Comparison of ENCODE assay signal across 1 cellular context in the genomic region with DNA sequence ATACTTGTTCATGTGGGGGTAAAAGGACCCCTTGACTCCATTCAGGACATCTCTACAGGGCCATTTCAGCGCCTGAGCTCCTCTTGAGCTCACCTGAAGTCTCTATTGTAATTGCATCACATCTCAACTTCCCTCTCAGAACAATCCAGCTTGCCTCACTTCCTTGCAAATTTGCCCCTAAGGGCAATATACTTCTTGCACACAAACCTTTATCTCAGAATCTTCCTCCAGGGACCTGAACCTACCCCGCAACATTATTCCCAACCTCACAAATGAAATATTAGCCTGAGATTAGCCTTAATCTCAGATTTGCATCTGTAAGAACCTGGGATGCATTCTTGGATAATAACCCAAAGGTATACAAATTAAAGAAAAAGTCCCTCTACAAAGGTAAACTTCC.
TF ChIP-seq lines count a peak whose summit lies in the region.

No MANE protein-coding gene starts in this region.

TF ChIP-seq in SK-N-SH treated with all-trans-retinoic acid at 6 μM for 48 hours, 23 proteins besides CTCF, POLR2A, EP300 and RAD21:
- no peak for TF ChIP-seq POU6F1 (CRISPR knock-in tag; IDR thresholded peaks at IDR 0.05; ENCODE audit: borderline replicate concordance, low read depth)
- TF ChIP-seq, protein P1, sequence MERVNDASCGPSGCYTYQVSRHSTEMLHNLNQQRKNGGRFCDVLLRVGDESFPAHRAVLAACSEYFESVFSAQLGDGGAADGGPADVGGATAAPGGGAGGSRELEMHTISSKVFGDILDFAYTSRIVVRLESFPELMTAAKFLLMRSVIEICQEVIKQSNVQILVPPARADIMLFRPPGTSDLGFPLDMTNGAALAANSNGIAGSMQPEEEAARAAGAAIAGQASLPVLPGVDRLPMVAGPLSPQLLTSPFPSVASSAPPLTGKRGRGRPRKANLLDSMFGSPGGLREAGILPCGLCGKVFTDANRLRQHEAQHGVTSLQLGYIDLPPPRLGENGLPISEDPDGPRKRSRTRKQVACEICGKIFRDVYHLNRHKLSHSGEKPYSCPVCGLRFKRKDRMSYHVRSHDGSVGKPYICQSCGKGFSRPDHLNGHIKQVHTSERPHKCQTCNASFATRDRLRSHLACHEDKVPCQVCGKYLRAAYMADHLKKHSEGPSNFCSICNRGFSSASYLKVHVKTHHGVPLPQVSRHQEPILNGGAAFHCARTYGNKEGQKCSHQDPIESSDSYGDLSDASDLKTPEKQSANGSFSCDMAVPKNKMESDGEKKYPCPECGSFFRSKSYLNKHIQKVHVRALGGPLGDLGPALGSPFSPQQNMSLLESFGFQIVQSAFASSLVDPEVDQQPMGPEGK (CRISPR knock-in tag; IDR thresholded peaks at IDR 0.05; ENCODE audit: borderline replicate concordance): no peak
- no peak for TF ChIP-seq SNAI2 (CRISPR knock-in tag; IDR thresholded peaks at IDR 0.05)
- no peak for TF ChIP-seq ARNTL (CRISPR knock-in tag; IDR thresholded peaks at IDR 0.05; ENCODE audit: borderline replicate concordance, low read depth)
- no peak for TF ChIP-seq OSR1 (CRISPR knock-in tag; IDR thresholded peaks at IDR 0.05)
- TF ChIP-seq TCF4 (CRISPR knock-in tag; IDR thresholded peaks at IDR 0.05; ENCODE audit: borderline replicate concordance): no peak
- no peak for TF ChIP-seq ZNF70 (CRISPR knock-in tag; IDR thresholded peaks at IDR 0.05)
- no peak for TF ChIP-seq ZFP3 (CRISPR knock-in tag; IDR thresholded peaks at IDR 0.05)
- TF ChIP-seq ESRRG (CRISPR knock-in tag; IDR thresholded peaks at IDR 0.05): no peak
- no peak for TF ChIP-seq GLIS3 (CRISPR knock-in tag; IDR thresholded peaks at IDR 0.05)
- no peak for TF ChIP-seq TSHZ2 (CRISPR knock-in tag; IDR thresholded peaks at IDR 0.05)
- no peak for TF ChIP-seq ISL1 (CRISPR knock-in tag; IDR thresholded peaks at IDR 0.05)
- no peak for TF ChIP-seq ZC3H10 (CRISPR knock-in tag; IDR thresholded peaks at IDR 0.05)
- no peak for TF ChIP-seq CSDC2 (CRISPR knock-in tag; IDR thresholded peaks at IDR 0.05)
- TF ChIP-seq ZFP30 (CRISPR knock-in tag; IDR thresholded peaks at IDR 0.05): no peak
- no peak for TF ChIP-seq ZNF8 (CRISPR knock-in tag; IDR thresholded peaks at IDR 0.05)
- TF ChIP-seq BACH2 (CRISPR knock-in tag; IDR thresholded peaks at IDR 0.05; ENCODE audit: borderline replicate concordance): no peak
TF ChIP-seq in SK-N-SH treated with all-trans-retinoic acid at 6 μM for 48 hours: peak in this region for 0.
